In the genomic region with DNA sequence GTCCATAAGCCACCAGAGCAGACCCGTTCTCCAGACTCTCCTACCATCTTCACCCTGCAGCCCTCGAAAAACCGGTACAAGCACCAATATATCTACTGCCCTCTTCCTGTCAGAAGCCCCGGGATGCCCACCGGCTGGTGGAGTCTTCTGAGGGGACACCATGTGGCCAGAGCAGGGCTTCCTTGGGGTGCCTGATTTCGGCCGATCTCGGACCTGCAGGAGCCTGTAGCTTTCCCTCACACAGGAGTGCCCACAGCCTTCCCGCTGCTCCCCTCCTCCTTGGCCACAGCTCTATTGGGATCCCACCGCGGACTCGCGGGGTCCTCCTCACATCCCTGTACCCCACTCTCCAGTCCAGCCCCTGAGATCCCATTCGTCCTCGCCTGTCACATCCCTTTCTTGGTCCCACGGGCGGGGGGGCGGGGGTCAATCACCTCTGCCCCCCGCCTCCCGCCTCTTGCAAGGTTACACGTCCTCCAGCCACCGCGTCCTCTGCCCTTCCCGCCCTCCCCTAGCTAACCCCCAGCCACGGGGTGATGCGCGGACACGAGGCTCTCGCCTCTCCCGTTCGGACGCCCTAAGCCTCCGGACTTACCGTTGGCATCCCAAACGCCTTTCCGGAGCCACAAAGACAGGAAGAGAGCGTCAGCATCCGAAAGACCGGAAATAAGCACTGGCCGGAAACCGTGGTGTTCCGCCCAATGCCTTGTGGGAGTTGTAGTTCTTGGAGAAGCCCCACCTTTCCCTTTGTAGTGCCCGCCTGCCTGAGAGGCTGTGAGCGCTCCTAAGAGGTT, we compare ENCODE assay signal across 8 cellular contexts. TPM values are rescaled to one million over a fixed set of nuclear protein-coding genes. Genes with fewer than 3 reads are reported as not detected.
DNase-seq lines count a peak whose midpoint lies in the region; ATAC-seq and TF ChIP-seq lines count a peak whose summit lies in the region.

Gene SSR2 (minus strand): TSS at position 659 of the 794 bp plus-strand sequence. CDS start 784 bp downstream, outside the sequence.

- H3K27me3 ChIP-seq in SK-N-SH (ENCODE audit: insufficient read depth) (no peaks in the 10 kb centered on the region), thymus (ENCODE audit: control insufficient read depth, insufficient read depth) (no peaks in the 10 kb centered on the region)

- H3K27me3 Mint-ChIP-seq in glutamatergic neuron (ENCODE audit: unreplicated experiment) (peaks cover 4% of the 10 kb centered on the region), osteocyte (ENCODE audit: unreplicated experiment) (peaks cover 9% of the 10 kb centered on the region)

- H3K79me2 ChIP-seq in SK-N-SH (ENCODE audit: insufficient read depth) = peaks cover 50% of the 10 kb centered on the region

- WGBS in SK-N-SH (ENCODE audit: low lambda C conversion rate) = 1% methylated on average over 36 of the region's 44 CpGs
- WGBS in thymus = under 1% methylated on average over 44 of the region's 44 CpGs

- no peaks in the 10 kb centered on the region for H3K9me3 Mint-ChIP-seq in activated naive CD4-positive, alpha-beta T cell treated with anti-CD3 and anti-CD28 coated beads, Interleukin-2, amount 50 U/mL, for 72 hours
- H3K9me3 Mint-ChIP-seq in glutamatergic neuron (ENCODE audit: unreplicated experiment) (no peaks in the 10 kb centered on the region), osteocyte (ENCODE audit: unreplicated experiment) (no peaks in the 10 kb centered on the region)

- CTCF ChIA-PET in HEK293 (lab: Yijun Ruan, JAX) = interaction anchor here (0.6 to 1.6 kb wide), 3 partner anchors 44 to 109 kb away, joined by 3 to 4 read pairs (median 4); no protein-coding TSS in a partner anchor
- CTCF ChIA-PET in SK-N-SH (lab: Yijun Ruan, JAX) = interaction anchor here (0.8 to 2.9 kb wide), 7 partner anchors 17 to 83 kb away, joined by 3 to 14 read pairs (median 4); partner anchors contain the start of gene UBQLN4

- peak; percentile 100 for ATAC-seq in activated naive CD4-positive, alpha-beta T cell treated with anti-CD3 and anti-CD28 coated beads, Interleukin-2, amount 50 U/mL, for 72 hours

- TF ChIP-seq CTCF in HEK293 (tag by site-specific recombination; IDR thresholded peaks at IDR 0.05) = peak; percentile 78; the same call in 1 of the 2 replicates
- TF ChIP-seq CTCF in SK-N-SH (IDR thresholded peaks at IDR 0.05) = 0 out of 2 replicates have a peak, but pooled peaks have one; percentile 7
- TF ChIP-seq CTCF in glutamatergic neuron (IDR thresholded peaks at IDR 0.05; ENCODE audit: partially characterized antibody, unreplicated experiment) = no peak
- TF ChIP-seq CTCF in osteocyte (IDR thresholded peaks at IDR 0.05) = no peak

- H3K4me1 ChIP-seq in HEK293 (ENCODE audit: control insufficient read depth, insufficient read depth, low read length) = no peaks in the 10 kb centered on the region
- peaks cover 7 to 10% of the 10 kb centered on the region in 2 experiments; a peak in 3 of 4 replicates for H3K4me1 ChIP-seq in SK-N-SH (ENCODE audit: control insufficient read depth in 1 of 2, insufficient read depth in 2 of 2, low read depth in 1 of 2, low read length in 1 of 2)
- H3K4me1 ChIP-seq in thymus (ENCODE audit: control insufficient read depth, insufficient read depth, low read length) = peaks cover 10% of the 10 kb centered on the region

- H3F3A ChIP-seq in SK-N-SH (replicated peaks; ENCODE audit: insufficient read depth) = peaks cover 23% of the 10 kb centered on the region

- peak in 1 of 2 experiments; percentile 17; a peak in 1 of 4 replicates for TF ChIP-seq EP300 in SK-N-SH (IDR thresholded peaks at IDR 0.05; ENCODE audit: borderline replicate concordance in 1 of 2, low read depth in 1 of 2, low read length in 1 of 2)

- H3K36me3 ChIP-seq in HEK293 (ENCODE audit: control insufficient read depth in 2 of 2, insufficient read depth in 1 of 2, low read length in 2 of 2) = peaks cover 34 to 43% of the 10 kb centered on the region in 2 experiments
- peaks cover 16 to 40% of the 10 kb centered on the region in 2 experiments for H3K36me3 ChIP-seq in SK-N-SH (replicated peaks in 1 of 2; ENCODE audit: control insufficient read depth in 1 of 2, insufficient read depth in 2 of 2, low read length in 1 of 2)
- H3K36me3 ChIP-seq in thymus (ENCODE audit: control insufficient read depth, insufficient read depth) = peaks cover 11% of the 10 kb centered on the region

- H4K20me1 ChIP-seq in SK-N-SH (ENCODE audit: insufficient read depth) = peaks cover 22% of the 10 kb centered on the region

- POLR2A ChIA-PET in HEK293 (lab: Yijun Ruan, JAX) (interaction anchor here (0.5 to 0.6 kb wide), 2 partner anchors 12 to 19 kb away, joined by 3 to 4 read pairs; no protein-coding TSS in a partner anchor), SK-N-SH (lab: Yijun Ruan, JAX) (interaction anchor here (0.6 to 1.4 kb wide), 3 partner anchors 45 to 73 kb away, joined by 3 to 6 read pairs (median 4); no protein-coding TSS in a partner anchor)

- H3K9ac ChIP-seq in SK-N-SH = peak within 1 kb of the TSS; percentile 80

- H3K9me3 ChIP-seq in HEK293 (ENCODE audit: control insufficient read depth, insufficient read depth, low read depth, low read length) = no peaks in the 10 kb centered on the region
- no peaks in the 10 kb centered on the region for H3K9me3 ChIP-seq in SK-N-SH
- H3K9me3 ChIP-seq in thymus (ENCODE audit: control insufficient read depth) = no peaks in the 10 kb centered on the region

- H3K4me3 ChIP-seq in HEK293 (ENCODE audit: low read depth, low read length) = peak within 1 kb of the TSS; percentile 85
- peak within 1 kb of the TSS; percentile 67 to 96 for H3K4me3 ChIP-seq in SK-N-SH (ENCODE audit: low read depth in 2 of 2, low read length in 1 of 2)
- H3K4me3 ChIP-seq in thymus (ENCODE audit: low read length) = peak within 1 kb of the TSS; percentile 99

- peaks cover 19 to 25% of the 10 kb centered on the region in 2 donors for H3K36me3 Mint-ChIP-seq in activated naive CD4-positive, alpha-beta T cell treated with anti-CD3 and anti-CD28 coated beads, Interleukin-2, amount 50 U/mL, for 72 hours
- H3K36me3 Mint-ChIP-seq in glutamatergic neuron (ENCODE audit: unreplicated experiment) = no peaks in the 10 kb centered on the region
- peaks cover 15% of the 10 kb centered on the region for H3K36me3 Mint-ChIP-seq in osteocyte (ENCODE audit: unreplicated experiment)

- peaks cover 9% of the 10 kb centered on the region for H3K4me1 Mint-ChIP-seq in glutamatergic neuron (ENCODE audit: low read depth, unreplicated experiment)
- H3K4me1 Mint-ChIP-seq in osteocyte (ENCODE audit: unreplicated experiment) = peaks cover 16% of the 10 kb centered on the region

- no peaks in the 10 kb centered on the region for H3K9me2 ChIP-seq in SK-N-SH

- peak within 1 kb of the TSS; percentile 98 for H3K4me2 ChIP-seq in SK-N-SH

- H3K4me3 Mint-ChIP-seq in glutamatergic neuron (ENCODE audit: unreplicated experiment) (peak within 1 kb of the TSS; percentile 98), osteocyte (ENCODE audit: unreplicated experiment) (peak within 1 kb of the TSS; percentile 96)

- H2AFZ ChIP-seq in SK-N-SH (ENCODE audit: low read depth) = peak within 1 kb of the TSS; percentile 92

- TF ChIP-seq RAD21 in SK-N-SH (IDR thresholded peaks at IDR 0.05; ENCODE audit: low read length) = no peak

- H3K27ac Mint-ChIP-seq in activated naive CD4-positive, alpha-beta T cell treated with anti-CD3 and anti-CD28 coated beads, Interleukin-2, amount 50 U/mL, for 72 hours = peak within 1 kb of the TSS; percentile 95 to 98
- peak within 1 kb of the TSS; percentile 94 for H3K27ac Mint-ChIP-seq in glutamatergic neuron (ENCODE audit: unreplicated experiment)
- H3K27ac Mint-ChIP-seq in osteocyte (ENCODE audit: unreplicated experiment) = peak within 1 kb of the TSS; percentile 83

- peak; percentile 75 for DNase-seq in GF-D8 (lab: John Stamatoyannopoulos, UW)
- peak; percentile 97 for DNase-seq in NAMALWA (ENCODE audit: low spot score)
- peak; percentile 89 for DNase-seq in SK-N-SH
- DNase-seq in activated naive CD4-positive, alpha-beta T cell treated with anti-CD3 and anti-CD28 coated beads, Interleukin-2, amount 50 U/mL, for 72 hours (ENCODE audit: low spot score in 2 of 2) = peak; percentile 79 to 89
- peak; percentile 82 for DNase-seq in glutamatergic neuron
- peak; percentile 91 for DNase-seq in osteocyte (ENCODE audit: extremely low spot score, unreplicated experiment)

- H3K27ac ChIP-seq in HEK293 (ENCODE audit: extremely low read depth, low read depth, low read length) (peak within 1 kb of the TSS; percentile 4; the same call in 1 of the 2 replicates), SK-N-SH (ENCODE audit: low read depth in 2 of 2, low read length in 1 of 2) (peak within 1 kb of the TSS; percentile 44 to 82; a peak in 3 of 4 replicates), thymus (ENCODE audit: low read depth) (peak within 1 kb of the TSS; percentile 79)

TF ChIP-seq in HEK293, 187 proteins besides CTCF, POLR2A, EP300 and RAD21 (continues in another document):
- TF ChIP-seq ZNF335 (tag by site-specific recombination; conservative IDR thresholded peaks at IDR 0.05) = peak; percentile 90
- TF ChIP-seq SETDB1 (IDR thresholded peaks at IDR 0.05; ENCODE audit: insufficient read length, low read length) = no peak
- TF ChIP-seq KLF8 (tag by site-specific recombination; IDR thresholded peaks at IDR 0.05) = no peak
- TF ChIP-seq SP2 (tag by site-specific recombination; IDR thresholded peaks at IDR 0.05) = peak; percentile 84
- TF ChIP-seq ZNF600 (tag by site-specific recombination; IDR thresholded peaks at IDR 0.05) = peak; percentile 39; the same call in 1 of the 2 replicates
- TF ChIP-seq ZNF747 (tag by site-specific recombination; IDR thresholded peaks at IDR 0.05) = no peak
- peak; percentile 71 for TF ChIP-seq SP3 (tag by site-specific recombination; IDR thresholded peaks at IDR 0.05)

TF ChIP-seq in SK-N-SH, 30 proteins besides CTCF, POLR2A, EP300 and RAD21 (continues in another document):
- TF ChIP-seq TAF1 (IDR thresholded peaks at IDR 0.05; ENCODE audit: borderline replicate concordance, low read depth, low read length) = peak; percentile 87
- peak; percentile 71; the same call in 1 of the 2 replicates for TF ChIP-seq MXI1 (IDR thresholded peaks at IDR 0.05; ENCODE audit: low read depth, low read length)
- peak; percentile 61 for TF ChIP-seq CHD2 (IDR thresholded peaks at IDR 0.05; ENCODE audit: low read length, partially characterized antibody)
- TF ChIP-seq SIN3A (IDR thresholded peaks at IDR 0.05; ENCODE audit: borderline replicate concordance, low read depth, low read length) = 0 out of 2 replicates have a peak, but pooled peaks have one; percentile 23
- peak; percentile 38; the same call in 1 of the 2 replicates for TF ChIP-seq FOXJ3 (CRISPR knock-in tag; IDR thresholded peaks at IDR 0.05)
- peak; percentile 91 for TF ChIP-seq ELF1 (IDR thresholded peaks at IDR 0.05)

RNA-seq across cellular contexts. Expression of gene SSR2, which starts in this region (rescaled TPM):
- polyA plus RNA-seq in SK-N-SH (2012; rRNA removed) (1,136 and 1,763 TPM in 2 replicates), thymus (251 TPM)
- 1,047 and 1,419 TPM in 2 replicates for polyA plus RNA-seq in SK-N-SH (2012; cell fraction: cytosol; rRNA removed)
- 443 and 564 TPM in 2 replicates for polyA plus RNA-seq in SK-N-SH (2012; cell fraction: nucleus; rRNA removed)
- total RNA-seq in activated naive CD4-positive, alpha-beta T cell treated with anti-CD3 and anti-CD28 coated beads, Interleukin-2, amount 50 U/mL, for 72 hours = 100 to 1,000 TPM; 178 TPM
- total RNA-seq in glutamatergic neuron (ENCODE audit: unreplicated experiment) (199 TPM), osteocyte (283 and 284 TPM in 2 replicates)

Comparison
In these comparisons a context has a peak if more than half of its experiments do, and no peak if none do; other contexts are left out.
1. Peak in every context shown above with its lines: DNase-seq, ATAC-seq, H3K4me3 ChIP-seq and H3K27ac ChIP-seq.
2. H3K27ac ChIP-seq: peak in every context shown above with its lines; median percentile 79 in thymus; 63 in SK-N-SH; 4 in HEK293.
3. CTCF ChIP-seq: peak in HEK293 (single experiment) and SK-N-SH (single experiment); none in glutamatergic neuron (single experiment) and osteocyte (single experiment).